In the genomic region with DNA sequence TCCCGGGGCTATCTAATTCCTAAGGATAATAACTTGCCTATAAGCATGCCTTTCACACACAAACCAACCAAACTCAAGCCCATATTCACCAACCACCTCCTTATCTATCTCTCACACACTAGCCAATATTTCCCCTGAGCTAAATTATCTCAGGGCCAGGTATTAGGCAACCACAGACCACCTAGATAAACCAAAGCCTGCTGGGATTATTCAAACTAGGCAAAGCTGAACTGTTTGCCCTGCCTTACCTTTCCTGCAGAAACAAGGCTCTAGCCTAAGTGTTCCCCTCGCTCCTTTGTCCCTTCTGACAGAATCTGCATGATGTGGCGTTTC, we compare ENCODE assay signal across 1 cellular context.
TF ChIP-seq lines count a peak whose summit lies in the region.

No MANE protein-coding gene starts in this region.

TF ChIP-seq in K562, 482 proteins besides CTCF, POLR2A, EP300 and RAD21 (continued from another document and continues in another):
- TF ChIP-seq, protein P1, sequence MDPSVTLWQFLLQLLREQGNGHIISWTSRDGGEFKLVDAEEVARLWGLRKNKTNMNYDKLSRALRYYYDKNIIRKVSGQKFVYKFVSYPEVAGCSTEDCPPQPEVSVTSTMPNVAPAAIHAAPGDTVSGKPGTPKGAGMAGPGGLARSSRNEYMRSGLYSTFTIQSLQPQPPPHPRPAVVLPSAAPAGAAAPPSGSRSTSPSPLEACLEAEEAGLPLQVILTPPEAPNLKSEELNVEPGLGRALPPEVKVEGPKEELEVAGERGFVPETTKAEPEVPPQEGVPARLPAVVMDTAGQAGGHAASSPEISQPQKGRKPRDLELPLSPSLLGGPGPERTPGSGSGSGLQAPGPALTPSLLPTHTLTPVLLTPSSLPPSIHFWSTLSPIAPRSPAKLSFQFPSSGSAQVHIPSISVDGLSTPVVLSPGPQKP (CRISPR knock-in tag; IDR thresholded peaks at IDR 0.05) = no peak
- no peak for TF ChIP-seq ELF4 (CRISPR knock-in tag; IDR thresholded peaks at IDR 0.05)
- TF ChIP-seq, protein P2, sequence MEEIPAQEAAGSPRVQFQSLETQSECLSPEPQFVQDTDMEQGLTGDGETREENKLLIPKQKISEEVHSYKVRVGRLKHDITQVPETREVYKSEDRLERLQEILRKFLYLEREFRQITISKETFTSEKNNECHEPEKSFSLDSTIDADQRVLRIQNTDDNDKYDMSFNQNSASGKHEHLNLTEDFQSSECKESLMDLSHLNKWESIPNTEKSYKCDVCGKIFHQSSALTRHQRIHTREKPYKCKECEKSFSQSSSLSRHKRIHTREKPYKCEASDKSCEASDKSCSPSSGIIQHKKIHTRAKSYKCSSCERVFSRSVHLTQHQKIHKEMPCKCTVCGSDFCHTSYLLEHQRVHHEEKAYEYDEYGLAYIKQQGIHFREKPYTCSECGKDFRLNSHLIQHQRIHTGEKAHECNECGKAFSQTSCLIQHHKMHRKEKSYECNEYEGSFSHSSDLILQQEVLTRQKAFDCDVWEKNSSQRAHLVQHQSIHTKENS (CRISPR knock-in tag; IDR thresholded peaks at IDR 0.05) = no peak
- no peak for TF ChIP-seq CBX5 (IDR thresholded peaks at IDR 0.05; ENCODE audit: borderline replicate concordance, low read depth)
- TF ChIP-seq CSDE1 (IDR thresholded peaks at IDR 0.05) = no peak
- no peak for TF ChIP-seq DDX20 (tag; IDR thresholded peaks at IDR 0.05; ENCODE audit: low read depth)
- no peak for TF ChIP-seq SREBF2 (CRISPR knock-in tag; IDR thresholded peaks at IDR 0.05)
- TF ChIP-seq RFX5 (IDR thresholded peaks at IDR 0.05; ENCODE audit: low read depth, low read length) = no peak
- no peak for TF ChIP-seq SAFB (IDR thresholded peaks at IDR 0.05; ENCODE audit: borderline replicate concordance, low read depth, low read length)
- TF ChIP-seq NFIC (IDR thresholded peaks at IDR 0.05) = peak; percentile 70
- TF ChIP-seq SMARCA4 (IDR thresholded peaks at IDR 0.05) = peak; percentile 91
- no peak for TF ChIP-seq HSF4 (CRISPR knock-in tag; IDR thresholded peaks at IDR 0.05; ENCODE audit: borderline replicate concordance)
- TF ChIP-seq IFI16 (CRISPR knock-in tag; IDR thresholded peaks at IDR 0.05) = no peak
- TF ChIP-seq, protein P3, sequence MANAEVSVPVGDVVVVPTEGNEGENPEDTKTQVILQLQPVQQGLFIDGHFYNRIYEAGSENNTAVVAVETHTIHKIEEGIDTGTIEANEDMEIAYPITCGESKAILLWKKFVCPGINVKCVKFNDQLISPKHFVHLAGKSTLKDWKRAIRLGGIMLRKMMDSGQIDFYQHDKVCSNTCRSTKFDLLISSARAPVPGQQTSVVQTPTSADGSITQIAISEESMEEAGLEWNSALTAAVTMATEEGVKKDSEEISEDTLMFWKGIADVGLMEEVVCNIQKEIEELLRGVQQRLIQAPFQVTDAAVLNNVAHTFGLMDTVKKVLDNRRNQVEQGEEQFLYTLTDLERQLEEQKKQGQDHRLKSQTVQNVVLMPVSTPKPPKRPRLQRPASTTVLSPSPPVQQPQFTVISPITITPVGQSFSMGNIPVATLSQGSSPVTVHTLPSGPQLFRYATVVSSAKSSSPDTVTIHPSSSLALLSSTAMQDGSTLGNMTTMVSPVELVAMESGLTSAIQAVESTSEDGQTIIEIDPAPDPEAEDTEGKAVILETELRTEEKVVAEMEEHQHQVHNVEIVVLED (CRISPR knock-in tag; IDR thresholded peaks at IDR 0.05) = no peak
- TF ChIP-seq, protein P4, sequence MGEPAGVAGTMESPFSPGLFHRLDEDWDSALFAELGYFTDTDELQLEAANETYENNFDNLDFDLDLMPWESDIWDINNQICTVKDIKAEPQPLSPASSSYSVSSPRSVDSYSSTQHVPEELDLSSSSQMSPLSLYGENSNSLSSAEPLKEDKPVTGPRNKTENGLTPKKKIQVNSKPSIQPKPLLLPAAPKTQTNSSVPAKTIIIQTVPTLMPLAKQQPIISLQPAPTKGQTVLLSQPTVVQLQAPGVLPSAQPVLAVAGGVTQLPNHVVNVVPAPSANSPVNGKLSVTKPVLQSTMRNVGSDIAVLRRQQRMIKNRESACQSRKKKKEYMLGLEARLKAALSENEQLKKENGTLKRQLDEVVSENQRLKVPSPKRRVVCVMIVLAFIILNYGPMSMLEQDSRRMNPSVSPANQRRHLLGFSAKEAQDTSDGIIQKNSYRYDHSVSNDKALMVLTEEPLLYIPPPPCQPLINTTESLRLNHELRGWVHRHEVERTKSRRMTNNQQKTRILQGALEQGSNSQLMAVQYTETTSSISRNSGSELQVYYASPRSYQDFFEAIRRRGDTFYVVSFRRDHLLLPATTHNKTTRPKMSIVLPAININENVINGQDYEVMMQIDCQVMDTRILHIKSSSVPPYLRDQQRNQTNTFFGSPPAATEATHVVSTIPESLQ (CRISPR knock-in tag; IDR thresholded peaks at IDR 0.05) = no peak
- TF ChIP-seq NELFE (IDR thresholded peaks at IDR 0.05; ENCODE audit: insufficient read depth, insufficient read length) = no peak
- TF ChIP-seq TBP (optimal IDR thresholded peaks at IDR 0.05; ENCODE audit: low read depth, low read length) = no peak
- TF ChIP-seq GABPA (tag; conservative IDR thresholded peaks at IDR 0.05; ENCODE audit: low read depth) = no peak
- no peak for TF ChIP-seq XRCC3 (IDR thresholded peaks at IDR 0.05)
- peak; percentile 94 to 96 for TF ChIP-seq KDM1A (IDR thresholded peaks at IDR 0.05)
- TF ChIP-seq CCNT2 (IDR thresholded peaks at IDR 0.05; ENCODE audit: borderline replicate concordance, extremely low read depth, insufficient read length, low read depth, low read length) = peak; percentile 15
- TF ChIP-seq CHCHD3 (CRISPR knock-in tag; IDR thresholded peaks at IDR 0.05) = no peak
- TF ChIP-seq NR4A1 (CRISPR knock-in tag; IDR thresholded peaks at IDR 0.05) = no peak
- no peak for TF ChIP-seq NR4A1 (tag; IDR thresholded peaks at IDR 0.05)
- no peak for TF ChIP-seq POLR3G (IDR thresholded peaks at IDR 0.05; ENCODE audit: extremely low read depth, insufficient read length, insufficient replicate concordance)
- TF ChIP-seq, protein P5, sequence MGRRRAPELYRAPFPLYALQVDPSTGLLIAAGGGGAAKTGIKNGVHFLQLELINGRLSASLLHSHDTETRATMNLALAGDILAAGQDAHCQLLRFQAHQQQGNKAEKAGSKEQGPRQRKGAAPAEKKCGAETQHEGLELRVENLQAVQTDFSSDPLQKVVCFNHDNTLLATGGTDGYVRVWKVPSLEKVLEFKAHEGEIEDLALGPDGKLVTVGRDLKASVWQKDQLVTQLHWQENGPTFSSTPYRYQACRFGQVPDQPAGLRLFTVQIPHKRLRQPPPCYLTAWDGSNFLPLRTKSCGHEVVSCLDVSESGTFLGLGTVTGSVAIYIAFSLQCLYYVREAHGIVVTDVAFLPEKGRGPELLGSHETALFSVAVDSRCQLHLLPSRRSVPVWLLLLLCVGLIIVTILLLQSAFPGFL (CRISPR knock-in tag; IDR thresholded peaks at IDR 0.05) = no peak
- TF ChIP-seq ZC3H8 (IDR thresholded peaks at IDR 0.05) = no peak
- no peak for TF ChIP-seq YY1 (IDR thresholded peaks at IDR 0.05; ENCODE audit: borderline replicate concordance in 1 of 3, control insufficient read depth in 1 of 3, extremely low read depth in 1 of 3, insufficient read depth in 3 of 3, insufficient read length in 1 of 3, insufficient replicate concordance in 2 of 3, low read depth in 1 of 3, low read length in 2 of 3)
- TF ChIP-seq MED1 (CRISPR knock-in tag; IDR thresholded peaks at IDR 0.05; ENCODE audit: borderline replicate concordance) = no peak
- TF ChIP-seq IRF2 (CRISPR knock-in tag; IDR thresholded peaks at IDR 0.05) = no peak
- TF ChIP-seq SMAD2 (IDR thresholded peaks at IDR 0.05; ENCODE audit: low read depth, low read length) = no peak
- no peak for TF ChIP-seq ZNF140 (CRISPR knock-in tag; IDR thresholded peaks at IDR 0.05)
- TF ChIP-seq RBM22 (IDR thresholded peaks at IDR 0.05; ENCODE audit: low read depth, low read length, poor library complexity, severe bottlenecking) = no peak
- TF ChIP-seq KAT8 (IDR thresholded peaks at IDR 0.05; ENCODE audit: low read depth) = no peak
- no peak for TF ChIP-seq ELF2 (CRISPR knock-in tag; IDR thresholded peaks at IDR 0.05)
- no peak for TF ChIP-seq NFXL1 (CRISPR knock-in tag; IDR thresholded peaks at IDR 0.05)
- TF ChIP-seq PHF20 (IDR thresholded peaks at IDR 0.05; ENCODE audit: partially characterized antibody) = no peak
- TF ChIP-seq, protein P6, sequence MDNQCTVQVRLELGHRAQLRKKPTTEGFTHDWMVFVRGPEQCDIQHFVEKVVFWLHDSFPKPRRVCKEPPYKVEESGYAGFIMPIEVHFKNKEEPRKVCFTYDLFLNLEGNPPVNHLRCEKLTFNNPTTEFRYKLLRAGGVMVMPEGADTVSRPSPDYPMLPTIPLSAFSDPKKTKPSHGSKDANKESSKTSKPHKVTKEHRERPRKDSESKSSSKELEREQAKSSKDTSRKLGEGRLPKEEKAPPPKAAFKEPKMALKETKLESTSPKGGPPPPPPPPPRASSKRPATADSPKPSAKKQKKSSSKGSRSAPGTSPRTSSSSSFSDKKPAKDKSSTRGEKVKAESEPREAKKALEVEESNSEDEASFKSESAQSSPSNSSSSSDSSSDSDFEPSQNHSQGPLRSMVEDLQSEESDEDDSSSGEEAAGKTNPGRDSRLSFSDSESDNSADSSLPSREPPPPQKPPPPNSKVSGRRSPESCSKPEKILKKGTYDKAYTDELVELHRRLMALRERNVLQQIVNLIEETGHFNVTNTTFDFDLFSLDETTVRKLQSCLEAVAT (IDR thresholded peaks at IDR 0.05) = peak in 1 of 2 experiments; percentile 92; a peak in 2 of 4 replicates
- no peak for TF ChIP-seq ZNF12 (CRISPR knock-in tag; IDR thresholded peaks at IDR 0.05)
- TF ChIP-seq JUN (IDR thresholded peaks at IDR 0.05; ENCODE audit: borderline replicate concordance, low read depth, low read length) = no peak
- no peak for TF ChIP-seq JUN (CRISPR knock-in tag; IDR thresholded peaks at IDR 0.05; ENCODE audit: borderline replicate concordance)
- no peak for TF ChIP-seq TAF1 (IDR thresholded peaks at IDR 0.05; ENCODE audit: control insufficient read depth, extremely low read depth, insufficient read depth, low read length, severe bottlenecking)
- no peak for TF ChIP-seq ZBTB8A (IDR thresholded peaks at IDR 0.05; ENCODE audit: partially characterized antibody)
- TF ChIP-seq ZSCAN32 (CRISPR knock-in tag; IDR thresholded peaks at IDR 0.05) = no peak
- TF ChIP-seq, protein P7, sequence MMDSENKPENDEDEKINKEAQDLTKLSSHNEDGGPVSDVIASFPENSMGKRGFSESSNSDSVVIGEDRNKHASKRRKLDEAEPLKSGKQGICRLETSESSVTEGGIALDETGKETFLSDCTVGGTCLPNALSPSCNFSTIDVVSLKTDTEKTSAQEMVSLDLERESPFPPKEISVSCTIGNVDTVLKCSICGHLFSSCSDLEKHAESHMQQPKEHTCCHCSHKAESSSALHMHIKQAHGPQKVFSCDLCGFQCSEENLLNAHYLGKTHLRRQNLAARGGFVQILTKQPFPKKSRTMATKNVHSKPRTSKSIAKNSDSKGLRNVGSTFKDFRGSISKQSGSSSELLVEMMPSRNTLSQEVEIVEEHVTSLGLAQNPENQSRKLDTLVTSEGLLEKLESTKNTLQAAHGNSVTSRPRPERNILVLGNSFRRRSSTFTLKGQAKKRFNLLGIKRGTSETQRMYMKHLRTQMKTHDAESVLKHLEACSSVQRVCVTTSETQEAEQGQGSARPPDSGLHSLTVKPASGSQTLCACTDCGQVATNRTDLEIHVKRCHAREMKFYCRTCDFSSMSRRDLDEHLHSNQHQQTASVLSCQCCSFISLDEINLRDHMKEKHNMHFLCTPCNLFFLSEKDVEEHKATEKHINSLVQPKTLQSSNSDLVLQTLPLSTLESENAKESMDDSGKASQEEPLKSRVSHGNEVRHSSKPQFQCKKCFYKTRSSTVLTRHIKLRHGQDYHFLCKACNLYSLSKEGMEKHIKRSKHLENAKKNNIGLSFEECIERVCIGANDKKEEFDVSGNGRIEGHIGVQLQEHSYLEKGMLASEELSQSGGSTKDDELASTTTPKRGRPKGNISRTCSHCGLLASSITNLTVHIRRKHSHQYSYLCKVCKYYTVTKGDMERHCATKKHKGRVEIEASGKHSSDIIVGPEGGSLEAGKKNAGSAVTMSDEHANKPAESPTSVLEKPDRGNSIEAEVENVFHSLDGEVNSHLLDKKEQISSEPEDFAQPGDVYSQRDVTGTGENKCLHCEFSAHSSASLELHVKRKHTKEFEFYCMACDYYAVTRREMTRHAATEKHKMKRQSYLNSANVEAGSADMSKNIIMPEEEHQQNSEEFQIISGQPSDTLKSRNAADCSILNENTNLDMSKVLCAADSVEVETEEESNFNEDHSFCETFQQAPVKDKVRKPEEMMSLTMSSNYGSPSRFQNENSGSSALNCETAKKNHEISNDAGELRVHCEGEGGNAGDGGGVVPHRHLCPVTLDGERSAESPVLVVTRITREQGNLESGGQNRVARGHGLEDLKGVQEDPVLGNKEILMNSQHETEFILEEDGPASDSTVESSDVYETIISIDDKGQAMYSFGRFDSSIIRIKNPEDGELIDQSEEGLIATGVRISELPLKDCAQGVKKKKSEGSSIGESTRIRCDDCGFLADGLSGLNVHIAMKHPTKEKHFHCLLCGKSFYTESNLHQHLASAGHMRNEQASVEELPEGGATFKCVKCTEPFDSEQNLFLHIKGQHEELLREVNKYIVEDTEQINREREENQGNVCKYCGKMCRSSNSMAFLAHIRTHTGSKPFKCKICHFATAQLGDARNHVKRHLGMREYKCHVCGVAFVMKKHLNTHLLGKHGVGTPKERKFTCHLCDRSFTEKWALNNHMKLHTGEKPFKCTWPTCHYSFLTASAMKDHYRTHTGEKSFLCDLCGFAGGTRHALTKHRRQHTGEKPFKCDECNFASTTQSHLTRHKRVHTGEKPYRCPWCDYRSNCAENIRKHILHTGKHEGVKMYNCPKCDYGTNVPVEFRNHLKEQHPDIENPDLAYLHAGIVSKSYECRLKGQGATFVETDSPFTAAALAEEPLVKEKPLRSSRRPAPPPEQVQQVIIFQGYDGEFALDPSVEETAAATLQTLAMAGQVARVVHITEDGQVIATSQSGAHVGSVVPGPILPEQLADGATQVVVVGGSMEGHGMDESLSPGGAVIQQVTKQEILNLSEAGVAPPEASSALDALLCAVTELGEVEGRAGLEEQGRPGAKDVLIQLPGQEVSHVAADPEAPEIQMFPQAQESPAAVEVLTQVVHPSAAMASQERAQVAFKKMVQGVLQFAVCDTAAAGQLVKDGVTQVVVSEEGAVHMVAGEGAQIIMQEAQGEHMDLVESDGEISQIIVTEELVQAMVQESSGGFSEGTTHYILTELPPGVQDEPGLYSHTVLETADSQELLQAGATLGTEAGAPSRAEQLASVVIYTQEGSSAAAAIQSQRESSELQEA (IDR thresholded peaks at IDR 0.05; ENCODE audit: low read depth) = no peak
- no peak for TF ChIP-seq L3MBTL2 (IDR thresholded peaks at IDR 0.05)
- TF ChIP-seq CREM (IDR thresholded peaks at IDR 0.05; ENCODE audit: low read depth) = 0 out of 2 replicates have a peak, but pooled peaks have one; percentile 5
- TF ChIP-seq, protein P8, sequence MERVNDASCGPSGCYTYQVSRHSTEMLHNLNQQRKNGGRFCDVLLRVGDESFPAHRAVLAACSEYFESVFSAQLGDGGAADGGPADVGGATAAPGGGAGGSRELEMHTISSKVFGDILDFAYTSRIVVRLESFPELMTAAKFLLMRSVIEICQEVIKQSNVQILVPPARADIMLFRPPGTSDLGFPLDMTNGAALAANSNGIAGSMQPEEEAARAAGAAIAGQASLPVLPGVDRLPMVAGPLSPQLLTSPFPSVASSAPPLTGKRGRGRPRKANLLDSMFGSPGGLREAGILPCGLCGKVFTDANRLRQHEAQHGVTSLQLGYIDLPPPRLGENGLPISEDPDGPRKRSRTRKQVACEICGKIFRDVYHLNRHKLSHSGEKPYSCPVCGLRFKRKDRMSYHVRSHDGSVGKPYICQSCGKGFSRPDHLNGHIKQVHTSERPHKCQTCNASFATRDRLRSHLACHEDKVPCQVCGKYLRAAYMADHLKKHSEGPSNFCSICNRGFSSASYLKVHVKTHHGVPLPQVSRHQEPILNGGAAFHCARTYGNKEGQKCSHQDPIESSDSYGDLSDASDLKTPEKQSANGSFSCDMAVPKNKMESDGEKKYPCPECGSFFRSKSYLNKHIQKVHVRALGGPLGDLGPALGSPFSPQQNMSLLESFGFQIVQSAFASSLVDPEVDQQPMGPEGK (CRISPR knock-in tag; IDR thresholded peaks at IDR 0.05; ENCODE audit: borderline replicate concordance) = no peak
- no peak for TF ChIP-seq BMI1 (IDR thresholded peaks at IDR 0.05; ENCODE audit: low read length)
